8 cellular contexts compared by ENCODE assay signal in the genomic region with DNA sequence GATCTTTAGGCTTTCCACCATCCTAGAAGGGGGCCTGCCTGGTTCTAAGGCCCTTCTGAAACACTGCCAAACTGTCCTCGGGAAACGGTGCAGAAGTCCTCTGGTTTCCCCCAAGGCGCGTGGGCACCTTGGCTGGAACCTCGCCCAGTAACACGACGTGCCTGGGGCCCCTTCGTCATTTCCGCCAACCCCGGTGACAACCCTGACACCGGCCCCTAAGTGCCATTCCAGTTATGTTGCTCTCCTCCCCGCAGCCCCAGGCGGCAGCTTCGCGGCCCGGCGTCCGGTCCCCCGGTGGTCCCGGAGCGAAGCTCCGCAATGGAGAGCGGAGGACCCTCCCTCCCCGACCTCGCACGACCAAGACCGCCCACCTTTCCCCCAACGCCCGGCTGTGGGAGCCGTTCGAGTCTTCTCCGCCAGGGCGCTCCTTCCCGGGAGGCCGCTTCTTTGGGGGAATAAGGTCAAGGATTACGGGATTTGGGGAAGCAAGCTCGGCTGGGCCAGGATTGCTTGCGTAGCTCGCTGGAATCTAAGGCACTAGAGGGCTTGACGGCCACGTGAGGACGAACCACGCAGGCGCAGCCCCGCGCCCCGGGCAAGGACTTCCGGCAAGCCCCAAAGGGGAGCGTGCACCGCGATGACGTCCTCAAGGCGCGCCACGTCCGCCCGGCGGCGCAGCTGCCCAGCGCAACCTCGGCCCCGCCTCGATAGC. TPM values are rescaled to one million over a fixed set of nuclear protein-coding genes. Genes with fewer than 3 reads are reported as not detected.
DNase-seq lines count a peak whose midpoint lies in the region; ATAC-seq and TF ChIP-seq lines count a peak whose summit lies in the region.

No MANE protein-coding gene starts in this region.

- H3K4me1 ChIP-seq in BLaER1 treated with 17β-estradiol and CSF1 and Interleukin-3, amounts not matched to agents 10 nM and 100 nM: peaks cover 36 to 58% (median 43%) of the 10 kb centered on the region in 10 experiments
- peaks cover 32 to 54% of the 10 kb centered on the region in 2 donors for H3K4me1 ChIP-seq in left lung

- no peaks in the 10 kb centered on the region for H3K9me3 ChIP-seq in BLaER1 treated with 17β-estradiol and CSF1 and Interleukin-3, amounts not matched to agents 10 nM and 100 nM (replicated peaks in 1 of 11)
- no peaks in the 10 kb centered on the region for H3K9me3 ChIP-seq in left lung

- H3K27ac Mint-ChIP-seq in dendritic cell treated with granulocyte-macrophage colony-stimulating factor and Interleukin-4, amounts not matched to agents 40 ng/mL and 50 ng/mL, for 4 days: peak overlapping the region; percentile 100

- peaks cover 81% of the 10 kb centered on the region for H3K36me3 Mint-ChIP-seq in dendritic cell treated with granulocyte-macrophage colony-stimulating factor and Interleukin-4, amounts not matched to agents 40 ng/mL and 50 ng/mL, for 4 days (ENCODE audit: low read depth)

- H3K27me3 ChIP-seq in BLaER1 treated with 17β-estradiol and CSF1 and Interleukin-3, amounts not matched to agents 10 nM and 100 nM: peaks cover 0 to 32% (median 28%) of the 10 kb centered on the region in 11 experiments; a peak in 21 of 22 replicates
- H3K27me3 ChIP-seq in left lung: no peaks in the 10 kb centered on the region

- peaks cover 48% of the 10 kb centered on the region for H3K4me1 Mint-ChIP-seq in dendritic cell treated with granulocyte-macrophage colony-stimulating factor and Interleukin-4, amounts not matched to agents 40 ng/mL and 50 ng/mL, for 4 days (ENCODE audit: low read depth)

- H3K27ac ChIP-seq in BLaER1 treated with 17β-estradiol and CSF1 and Interleukin-3, amounts not matched to agents 10 nM and 100 nM: peak overlapping the region; percentile 89 to 99 (median 98)
- H3K27ac ChIP-seq in left lung: peak overlapping the region; percentile 99 to 100

- H3K36me3 ChIP-seq in BLaER1 treated with 17β-estradiol and CSF1 and Interleukin-3, amounts not matched to agents 10 nM and 100 nM: peaks cover 16 to 45% (median 36%) of the 10 kb centered on the region in 11 experiments
- H3K36me3 ChIP-seq in left lung: peaks cover 0 to 38% of the 10 kb centered on the region in 2 donors

- peak overlapping the region; percentile 67 to 94 (median 80) for H3K4me3 ChIP-seq in BLaER1 treated with 17β-estradiol and CSF1 and Interleukin-3, amounts not matched to agents 10 nM and 100 nM
- peak overlapping the region; percentile 86 to 95 for H3K4me3 ChIP-seq in left lung

- peaks cover 9 to 56% (median 39%) of the 10 kb centered on the region in 11 experiments; a peak in 20 of 22 replicates for H4K20me1 ChIP-seq in BLaER1 treated with 17β-estradiol and CSF1 and Interleukin-3, amounts not matched to agents 10 nM and 100 nM

- H3K4me3 Mint-ChIP-seq in dendritic cell treated with granulocyte-macrophage colony-stimulating factor and Interleukin-4, amounts not matched to agents 40 ng/mL and 50 ng/mL, for 4 days: peak overlapping the region; percentile 89

- H3K27me3 Mint-ChIP-seq in dendritic cell treated with granulocyte-macrophage colony-stimulating factor and Interleukin-4, amounts not matched to agents 40 ng/mL and 50 ng/mL, for 4 days: no peaks in the 10 kb centered on the region

- no peaks in the 10 kb centered on the region for H3K9me3 Mint-ChIP-seq in dendritic cell treated with granulocyte-macrophage colony-stimulating factor and Interleukin-4, amounts not matched to agents 40 ng/mL and 50 ng/mL, for 4 days

- ATAC-seq in GM19328 (IDR thresholded peaks at IDR 0.05; ENCODE audit: unreplicated experiment) (peak; percentile 65), HG03469 (IDR thresholded peaks at IDR 0.05; ENCODE audit: unreplicated experiment) (peak; percentile 61), left lung (peak; percentile 83)

- H3K4me2 ChIP-seq in BLaER1 treated with 17β-estradiol and CSF1 and Interleukin-3, amounts not matched to agents 10 nM and 100 nM: peak overlapping the region; percentile 73 to 100 (median 94)

- peak overlapping the region; percentile 81 to 100 (median 95) for H3K9ac ChIP-seq in BLaER1 treated with 17β-estradiol and CSF1 and Interleukin-3, amounts not matched to agents 10 nM and 100 nM

- intact Hi-C loops in dendritic cell treated with granulocyte-macrophage colony-stimulating factor and Interleukin-4, amounts not matched to agents 40 ng/mL and 50 ng/mL, for 4 days (cut with micrococcal nuclease): loop anchor here (2.0 to 10.0 kb wide), 2 partner anchors 100 to 302 kb away; a partner anchor contains a TSS
- intact Hi-C loops in left lung (cut with DNase I): no loop called here

- TF ChIP-seq CTCF in left lung (IDR thresholded peaks at IDR 0.05): peak in 1 of 2 donors; percentile 18

- DNase-seq in NCI-H526 treated with DMSO at 0.1 percent for 48 hours (lab: John Stamatoyannopoulos, UW) (peak; percentile 94), left lung (peak; percentile 99 to 100)
- peak; percentile 97 for DNase-seq in activated CD4-positive, alpha-beta T cell treated with anti-CD3 and anti-CD28 coated beads, Interleukin-2, amount 50 U/mL, for 1 hour
- DNase-seq in stimulated activated CD4-positive, alpha-beta T cell treated with anti-CD3 and anti-CD28 coated beads, Interleukin-2, amount 100 ng/mL, for 4 hours (ENCODE audit: low read depth): peak; percentile 95

RNA-seq across cellular contexts. Expression of a gene that starts 0.6 kb away (rescaled TPM):
- total RNA-seq in left lung: 100 to 1,000 TPM; 185 to 243 TPM

RNA-seq across cellular contexts. Expression of a gene that starts 29.0 kb away (rescaled TPM):
- 10 to 100 TPM; 43.2 to 52.4 TPM for total RNA-seq in left lung

RNA-seq across cellular contexts. Expression of a gene that starts 30.9 kb away (rescaled TPM):
- total RNA-seq in left lung: 1 to 10 TPM; 1.8 to 3.1 TPM

RNA-seq across cellular contexts. Expression of a gene that starts 54.1 kb away (rescaled TPM):
- 1 to 10 TPM; 4.1 to 4.5 TPM for total RNA-seq in left lung

RNA-seq across cellular contexts. Expression of a gene that starts 54.4 kb away (rescaled TPM):
- total RNA-seq in left lung: 10 to 100 TPM; 42.1 to 57.2 TPM

Comparison
In these comparisons a context has a peak if more than half of its experiments do, and no peak if none do; other contexts are left out.
1. Peak in every context shown above with its lines: DNase-seq, ATAC-seq, H3K4me3 ChIP-seq and H3K27ac ChIP-seq.